Comparison of ENCODE assay signal across 28 cellular contexts in genomic region chr14:100857923-100858837, GRCh38. TPM values are rescaled to one million over a fixed set of nuclear protein-coding genes. Genes with fewer than 3 reads are reported as not detected.
"Had no signal": no experiment of that assay in that cellular context is flagged by ENCODE, and none has a peak within 500 bp of the region (broad histone marks: within the 10 kb centered on the region; RNA-seq: fewer than 3 reads in every experiment).

No MANE protein-coding gene starts in this region.

- H3K4me2 ChIP-seq: hepatocyte had no signal

- H3K36me3 ChIP-seq: vagina, WERI-Rb-1 had no signal

- DNase-seq: activated CD4-positive, alpha-beta T cell treated with anti-CD3 and anti-CD28 coated beads, Interleukin-2, amount 10 ng/mL, durations not matched to agents 7 days and 5 days; activated CD4-positive, CD25-positive, alpha-beta regulatory T cell treated with anti-CD3 and anti-CD28 coated beads, Interleukin-2, amount 50 U/mL, for 72 hours; activated CD8-positive, alpha-beta memory T cell treated with anti-CD3 and anti-CD28 coated beads, Interleukin-2, amount 10 ng/mL, durations not matched to agents 7 days and 5 days; activated CD8-positive, alpha-beta T cell treated with anti-CD3 and anti-CD28 coated beads for 36 hours; activated gamma-delta T cell; activated naive CD4-positive, alpha-beta T cell treated with anti-CD3 and anti-CD28 coated beads, Interleukin-2, amount 50 U/mL, for 16 hours; activated naive CD8-positive, alpha-beta T cell treated with anti-CD3 and anti-CD28 coated beads, Interleukin-2, amount 50 U/mL, for 24 hours; activated T-cell treated with anti-CD3 and anti-CD28 coated beads for 4 hours; anterior cingulate cortex; caudate nucleus; dermis blood vessel endothelial cell; effector CD8-positive, alpha-beta T cell; erythroblast; foreskin keratinocyte; immature natural killer cell; kidney glomerular epithelial cell; nucleus accumbens; stimulated activated CD4-positive, alpha-beta T cell treated with anti-CD3 and anti-CD28 coated beads, Interleukin-4, amount 100 ng/mL, for 1 hour; stimulated activated naive CD4-positive, alpha-beta T cell; testis; trophoblast cell; WERI-Rb-1 had no signal

- H3K27ac ChIP-seq: foreskin keratinocyte, hepatocyte, testis, vagina, WERI-Rb-1 had no signal

- H3K4me3 ChIP-seq: hepatocyte, testis, vagina had no signal

- ATAC-seq: activated CD8-positive, alpha-beta memory T cell treated with anti-CD3 and anti-CD28 coated beads, Interleukin-2, amount 10 ng/mL, durations not matched to agents 7 days and 5 days; activated CD8-positive, alpha-beta T cell treated with anti-CD3 and anti-CD28 coated beads for 36 hours; activated naive CD8-positive, alpha-beta T cell treated with anti-CD3 and anti-CD28 coated beads, Interleukin-2, amount 50 U/mL, for 24 hours; foreskin keratinocyte had no signal

- H3K9me3 ChIP-seq: testis, vagina had no signal

- H2AFZ ChIP-seq: hepatocyte had no signal

- H3K79me2 ChIP-seq: hepatocyte had no signal

- FAIRE-seq: TTC549 had no signal

- H3K27me3 ChIP-seq: foreskin keratinocyte, hepatocyte, testis, vagina had no signal

- H3K4me1 ChIP-seq: foreskin keratinocyte, testis, vagina had no signal

RNA-seq across cellular contexts. Expression of gene MEG3, which starts 32.3 kb away (rescaled TPM):
- total RNA-seq: activated CD4-positive, alpha-beta T cell treated with anti-CD3 and anti-CD28 coated beads, Interleukin-2, amount 10 ng/mL, durations not matched to agents 7 days and 5 days; activated CD8-positive, alpha-beta memory T cell treated with anti-CD3 and anti-CD28 coated beads, Interleukin-2, amount 10 ng/mL, durations not matched to agents 7 days and 5 days; activated CD8-positive, alpha-beta T cell treated with anti-CD3 and anti-CD28 coated beads for 36 hours; hepatocyte had no signal
- polyA plus RNA-seq: hepatocyte, immature natural killer cell had no signal

RNA-seq across cellular contexts. Expression of gene RTL1, which starts 45.3 kb away (rescaled TPM):
- total RNA-seq: activated CD4-positive, alpha-beta T cell treated with anti-CD3 and anti-CD28 coated beads, Interleukin-2, amount 10 ng/mL, durations not matched to agents 7 days and 5 days; activated CD8-positive, alpha-beta memory T cell treated with anti-CD3 and anti-CD28 coated beads, Interleukin-2, amount 10 ng/mL, durations not matched to agents 7 days and 5 days; activated CD8-positive, alpha-beta T cell treated with anti-CD3 and anti-CD28 coated beads for 36 hours; dermis blood vessel endothelial cell; foreskin keratinocyte; glomerular endothelial cell; myocyte; renal cortical epithelial cell; vagina had no signal
- polyA plus RNA-seq: foreskin keratinocyte, immature natural killer cell had no signal
